Comparison of ENCODE assay signal across 15 cellular contexts in the genomic region with DNA sequence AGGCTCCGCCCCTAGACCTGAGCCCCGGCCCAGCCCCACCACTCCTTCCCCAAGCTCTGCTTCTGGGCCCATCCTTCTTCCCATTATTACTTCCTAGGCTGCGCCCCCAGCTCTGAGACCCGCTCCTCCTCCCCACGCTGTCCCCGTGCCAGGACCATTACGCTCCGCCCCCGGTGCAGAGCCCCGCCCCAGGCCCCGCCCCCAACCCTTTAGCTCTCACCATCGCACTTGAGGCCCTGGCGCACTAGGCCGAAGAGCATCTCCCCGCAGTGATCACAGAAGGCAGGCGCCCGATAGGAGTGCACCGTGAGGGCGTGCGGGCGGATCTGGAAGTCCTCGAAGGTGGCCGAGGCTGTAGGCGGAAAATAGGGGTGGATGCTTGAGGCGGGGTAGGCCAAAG. TPM values are rescaled to one million over a fixed set of nuclear protein-coding genes. Genes with fewer than 3 reads are reported as not detected.
"Had no signal": no experiment of that assay in that cellular context is flagged by ENCODE, and none has a peak within 500 bp of the region (broad histone marks: within the 10 kb centered on the region; RNA-seq: fewer than 3 reads in every experiment).

No MANE protein-coding gene starts in this region.

- H3K4me3 ChIP-seq: mucosa of descending colon, thyroid gland had no signal

- H3K27me3 Mint-ChIP-seq: activated CD8-positive, alpha-beta memory T cell treated with anti-CD3 and anti-CD28 coated beads, Interleukin-2, amount 10 ng/mL, durations not matched to agents 7 days and 5 days; activated T-cell treated with anti-CD3 and anti-CD28 coated beads, Interleukin-2, amount 50 U/mL, for 24 hours had no signal

- H3K27ac Mint-ChIP-seq: activated CD8-positive, alpha-beta memory T cell treated with anti-CD3 and anti-CD28 coated beads, Interleukin-2, amount 10 ng/mL, durations not matched to agents 7 days and 5 days; dendritic cell treated with granulocyte-macrophage colony-stimulating factor and Interleukin-4, amounts not matched to agents 40 ng/mL and 50 ng/mL, for 4 days; nephron progenitor cell had no signal

- FAIRE-seq: islet of Langerhans, TTC549 had no signal

- H2AFZ ChIP-seq: parathyroid adenoma had no signal

- H3K79me2 ChIP-seq: parathyroid adenoma had no signal

- ATAC-seq: activated CD8-positive, alpha-beta memory T cell treated with anti-CD3 and anti-CD28 coated beads, Interleukin-2, amount 10 ng/mL, durations not matched to agents 7 days and 5 days; activated naive CD4-positive, alpha-beta T cell treated with anti-CD3 and anti-CD28 coated beads, Interleukin-2, amount 50 U/mL, for 72 hours; mucosa of descending colon had no signal

- H3K27me3 ChIP-seq: brain microvascular endothelial cell, thyroid gland had no signal

- H3K27ac ChIP-seq: brain microvascular endothelial cell, parathyroid adenoma, thyroid gland had no signal

- H3K9me3 ChIP-seq: mucosa of descending colon, thyroid gland had no signal

- H3K9ac ChIP-seq: parathyroid adenoma had no signal

- H3K4me3 Mint-ChIP-seq: activated CD8-positive, alpha-beta memory T cell treated with anti-CD3 and anti-CD28 coated beads, Interleukin-2, amount 10 ng/mL, durations not matched to agents 7 days and 5 days; activated T-cell treated with anti-CD3 and anti-CD28 coated beads, Interleukin-2, amount 50 U/mL, for 24 hours; dendritic cell treated with granulocyte-macrophage colony-stimulating factor and Interleukin-4, amounts not matched to agents 40 ng/mL and 50 ng/mL, for 4 days; nephron progenitor cell had no signal

- H3K9me3 Mint-ChIP-seq: activated naive CD4-positive, alpha-beta T cell treated with anti-CD3 and anti-CD28 coated beads, Interleukin-2, amount 50 U/mL, for 72 hours; activated T-cell treated with anti-CD3 and anti-CD28 coated beads, Interleukin-2, amount 50 U/mL, for 24 hours; dendritic cell treated with granulocyte-macrophage colony-stimulating factor and Interleukin-4, amounts not matched to agents 40 ng/mL and 50 ng/mL, for 4 days; nephron progenitor cell had no signal

- DNase-seq: activated CD4-positive, alpha-beta T cell treated with anti-CD3 and anti-CD28 coated beads, Interleukin-2, amount 50 U/mL, for 4 hours; activated CD8-positive, alpha-beta memory T cell treated with anti-CD3 and anti-CD28 coated beads, Interleukin-2, amount 10 ng/mL, durations not matched to agents 7 days and 5 days; activated effector memory CD4-positive, alpha-beta T cell treated with Interleukin-2 at 50 U/mL for 16 hours; activated T-cell treated with anti-CD3 and anti-CD28 coated beads, Interleukin-2, amount 50 U/mL, for 24 hours; brain microvascular endothelial cell; nephron progenitor cell; T-helper 2 cell; thyroid gland had no signal

RNA-seq across cellular contexts. Expression of a gene that starts 49.7 kb away (rescaled TPM):
- total RNA-seq: renal cortical epithelial cell had no signal
